17 cellular contexts compared by ENCODE assay signal in genomic region chr2:26076001-26076587, GRCh38. TPM values are rescaled to one million over a fixed set of nuclear protein-coding genes. Genes with fewer than 3 reads are reported as not detected.
DNase-seq lines count a peak whose midpoint lies in the region; ATAC-seq and TF ChIP-seq lines count a peak whose summit lies in the region.
"Had no signal": no experiment of that assay in that cellular context is flagged by ENCODE, and none has a peak within 500 bp of the region (broad histone marks: within the 10 kb centered on the region; RNA-seq: fewer than 3 reads in every experiment).

No MANE protein-coding gene starts in this region.

- H3K27me3 Mint-ChIP-seq in CD4-positive, alpha-beta T cell, result no peaks in the 10 kb centered on the region
- no peaks in the 10 kb centered on the region for H3K27me3 Mint-ChIP-seq in memory B cell

- no peak for TF ChIP-seq CTCF in CD4-positive, alpha-beta T cell (IDR thresholded peaks at IDR 0.05)
- TF ChIP-seq CTCF in HEK293 (tag by site-specific recombination; IDR thresholded peaks at IDR 0.05) (no peak), VCaP (conservative IDR thresholded peaks at IDR 0.05) (no peak)

- peaks cover 18% of the 10 kb centered on the region for H3K4me1 ChIP-seq in HEK293 (ENCODE audit: control insufficient read depth, insufficient read depth, low read length)

- peak overlapping the region; percentile 25 for H3K27ac Mint-ChIP-seq in CD4-positive, alpha-beta T cell
- peak overlapping the region; percentile 4 for H3K27ac Mint-ChIP-seq in memory B cell
- H3K27ac Mint-ChIP-seq: activated T-helper 2 cell treated with anti-CD3 and anti-CD28 coated beads, Interferon-gamma antibody, Interleukin-2, Interleukin-4, amounts not matched to agents 10 μg/mL and 5 μg/mL and 100 μg/mL, durations not matched to agents 14 hours and 24 hours and 36 hours had no signal

- no peaks in the 10 kb centered on the region for H3K36me3 ChIP-seq in HEK293 (ENCODE audit: control insufficient read depth in 2 of 2, insufficient read depth in 1 of 2, low read length in 2 of 2)
- H3K36me3 ChIP-seq: ascending aorta, thoracic aorta, WERI-Rb-1 had no signal

- H3K9me3 Mint-ChIP-seq in CD4-positive, alpha-beta T cell, result peaks cover 2% of the 10 kb centered on the region
- peaks cover 5% of the 10 kb centered on the region for H3K9me3 Mint-ChIP-seq in memory B cell

- no peak overlapping the region for H3K4me3 Mint-ChIP-seq in CD4-positive, alpha-beta T cell
- no peak overlapping the region for H3K4me3 Mint-ChIP-seq in memory B cell

- no peaks in the 10 kb centered on the region for H3K27me3 ChIP-seq in CD4-positive, alpha-beta T cell (ENCODE audit: control insufficient read depth, insufficient read depth, low read length)
- H3K27me3 ChIP-seq: ascending aorta; BLaER1 treated with 17β-estradiol and CSF1 and Interleukin-3, amounts not matched to agents 10 nM and 100 nM had no signal

- POLR2A ChIA-PET in CD4-positive, alpha-beta T cell (lab: Charles Lee), result interaction anchor here (1.4 kb wide), 1 partner anchor 8 kb away, joined by 3 read pairs; no protein-coding TSS in a partner anchor
- POLR2A ChIA-PET in HEK293 (lab: Yijun Ruan, JAX), result interaction anchor here (0.5 to 1.4 kb wide), 2 partner anchors 24 to 42 kb away, joined by 5 read pairs; partner anchors contain the start of gene RAB10

- no peak overlapping the region for H3K4me3 ChIP-seq in HEK293 (ENCODE audit: low read depth, low read length)
- H3K4me3 ChIP-seq: ascending aorta; BLaER1 treated with 17β-estradiol and CSF1 and Interleukin-3, amounts not matched to agents 10 nM and 100 nM; coronary artery; thoracic aorta had no signal

- H3K36me3 Mint-ChIP-seq in CD4-positive, alpha-beta T cell (ENCODE audit: low read depth), result peaks cover 29% of the 10 kb centered on the region
- H3K36me3 Mint-ChIP-seq in memory B cell, result peaks cover 14% of the 10 kb centered on the region

- intact Hi-C loops in CD4-positive, alpha-beta T cell (cut with DNase I, micrococcal nuclease), result no loop called here

- no peak overlapping the region for H3K27ac ChIP-seq in CD4-positive, alpha-beta T cell (ENCODE audit: low read depth, low read length)
- H3K27ac ChIP-seq in HEK293 (ENCODE audit: extremely low read depth, low read depth, low read length) (no peak overlapping the region), VCaP (peak overlapping the region; percentile 55)
- H3K27ac ChIP-seq: ascending aorta; BLaER1 treated with 17β-estradiol and CSF1 and Interleukin-3, amounts not matched to agents 10 nM and 100 nM; coronary artery; thoracic aorta; WERI-Rb-1 had no signal

- no peak for ATAC-seq in CD4-positive, alpha-beta T cell (ENCODE audit: poor library complexity)
- ATAC-seq in memory B cell (ENCODE audit: low read depth) (no peak), HG02840 (IDR thresholded peaks at IDR 0.05; ENCODE audit: low FRiP score, unreplicated experiment) (no peak)

- DNase-seq in CD4-positive, alpha-beta T cell, result no peak
- no peak for DNase-seq in memory B cell (ENCODE audit: low spot score in 2 of 2)
- no peak for DNase-seq in activated CD8-positive, alpha-beta memory T cell treated with anti-CD3 and anti-CD28 coated beads for 24 hours
- DNase-seq in NAMALWA (ENCODE audit: low spot score), result no peak
- DNase-seq: NCI-H1048, NCI-H446 treated with DMSO at 0.1 percent for 48 hours, posterior cingulate gyrus, small intestine, WERI-Rb-1 had no signal

- H3K9me3 ChIP-seq in CD4-positive, alpha-beta T cell (ENCODE audit: control insufficient read depth, low read length), result peaks cover 6% of the 10 kb centered on the region
- no peaks in the 10 kb centered on the region for H3K9me3 ChIP-seq in HEK293 (ENCODE audit: control insufficient read depth, insufficient read depth, low read depth, low read length)
- H3K9me3 ChIP-seq: ascending aorta, thoracic aorta had no signal

- CTCF ChIA-PET in CD4-positive, alpha-beta T cell (lab: Charles Lee), result no interaction called here
- CTCF ChIA-PET in HEK293 (lab: Yijun Ruan, JAX), result interaction anchor here (0.6 to 1.2 kb wide), 3 partner anchors 12 to 125 kb away, joined by 4 to 10 read pairs (median 4); no protein-coding TSS in a partner anchor

- peaks cover 47% of the 10 kb centered on the region for H3K4me1 Mint-ChIP-seq in CD4-positive, alpha-beta T cell (ENCODE audit: low read depth)
- peaks cover 23% of the 10 kb centered on the region for H3K4me1 Mint-ChIP-seq in memory B cell

TF ChIP-seq in HEK293, 187 proteins besides CTCF, POLR2A, EP300 and RAD21:
- TF ChIP-seq SCRT1 (tag by site-specific recombination; IDR thresholded peaks at IDR 0.05; ENCODE audit: borderline replicate concordance) (no peak), ZNF394 (tag by site-specific recombination; IDR thresholded peaks at IDR 0.05; ENCODE audit: borderline replicate concordance) (peak; percentile 54; the same call in 1 of the 2 replicates), SP7 (tag by site-specific recombination; IDR thresholded peaks at IDR 0.05) (peak; percentile 45; the same call in 1 of the 2 replicates), ZNF214 (tag by site-specific recombination; IDR thresholded peaks at IDR 0.05; ENCODE audit: borderline replicate concordance) (no peak), ZNF335 (tag by site-specific recombination; conservative IDR thresholded peaks at IDR 0.05) (no peak), PRDM6 (tag by site-specific recombination; IDR thresholded peaks at IDR 0.05) (peak; percentile 56), INSM2 (tag by site-specific recombination; IDR thresholded peaks at IDR 0.05) (0 out of 2 replicates have a peak, but pooled peaks have one; percentile 27), OSR2 (tag by site-specific recombination; IDR thresholded peaks at IDR 0.05) (peak; percentile 86), ZNF155 (tag by site-specific recombination; IDR thresholded peaks at IDR 0.05) (no peak)

RNA-seq across cellular contexts. Expression of gene RAB10, which starts 42.2 kb away (rescaled TPM):
- 10 to 100 TPM; 13.5 to 13.8 TPM for total RNA-seq in CD4-positive, alpha-beta T cell
